In the genomic region with DNA sequence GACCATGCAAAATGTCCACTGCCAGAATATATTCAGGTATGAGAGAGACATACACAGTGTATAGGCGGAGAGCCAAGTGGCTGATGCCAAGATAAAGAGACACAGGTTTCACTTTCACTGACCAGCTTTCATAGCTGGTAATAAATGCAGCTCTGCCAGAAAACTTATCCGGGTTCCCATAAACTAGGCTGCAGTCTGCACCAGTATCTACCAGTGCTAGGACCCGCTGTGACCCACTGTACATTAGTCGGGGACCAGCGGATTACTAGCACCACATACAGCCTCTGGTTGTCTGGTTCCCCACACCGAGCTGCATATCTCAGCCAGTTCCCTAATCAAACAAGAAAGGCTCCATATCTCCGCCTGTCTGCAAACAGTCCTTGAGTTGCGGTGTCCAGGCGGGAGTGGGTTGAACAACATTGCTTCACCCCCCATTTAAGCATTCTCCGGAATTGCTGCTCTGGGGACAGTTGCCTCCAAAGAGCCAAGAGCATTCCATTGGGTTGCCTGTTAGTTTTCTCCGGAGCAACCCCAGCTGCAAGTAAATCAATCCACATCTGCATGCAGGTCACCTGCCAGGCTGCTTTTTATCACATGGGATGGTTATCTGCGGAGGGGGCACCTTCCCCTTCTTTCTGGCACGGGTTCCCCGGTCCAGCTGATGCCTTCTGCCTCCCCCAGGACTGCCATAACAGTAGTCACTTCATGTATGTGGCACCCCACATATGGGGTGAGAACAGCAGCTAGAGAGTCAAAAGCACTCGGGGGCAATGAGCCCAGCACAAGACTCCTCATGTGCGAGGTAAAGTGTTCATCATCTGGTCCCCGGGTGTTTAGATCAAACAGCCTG, we compare ENCODE assay signal across 1 cellular context.
TF ChIP-seq lines count a peak whose summit lies in the region.

No MANE protein-coding gene starts in this region.

TF ChIP-seq in HepG2, 621 proteins besides CTCF, POLR2A, EP300 and RAD21 (continued from another document and continues in another):
- TF ChIP-seq REXO4 (CRISPR knock-in tag; IDR thresholded peaks at IDR 0.05; ENCODE audit: borderline replicate concordance) = no peak
- TF ChIP-seq, protein P1, sequence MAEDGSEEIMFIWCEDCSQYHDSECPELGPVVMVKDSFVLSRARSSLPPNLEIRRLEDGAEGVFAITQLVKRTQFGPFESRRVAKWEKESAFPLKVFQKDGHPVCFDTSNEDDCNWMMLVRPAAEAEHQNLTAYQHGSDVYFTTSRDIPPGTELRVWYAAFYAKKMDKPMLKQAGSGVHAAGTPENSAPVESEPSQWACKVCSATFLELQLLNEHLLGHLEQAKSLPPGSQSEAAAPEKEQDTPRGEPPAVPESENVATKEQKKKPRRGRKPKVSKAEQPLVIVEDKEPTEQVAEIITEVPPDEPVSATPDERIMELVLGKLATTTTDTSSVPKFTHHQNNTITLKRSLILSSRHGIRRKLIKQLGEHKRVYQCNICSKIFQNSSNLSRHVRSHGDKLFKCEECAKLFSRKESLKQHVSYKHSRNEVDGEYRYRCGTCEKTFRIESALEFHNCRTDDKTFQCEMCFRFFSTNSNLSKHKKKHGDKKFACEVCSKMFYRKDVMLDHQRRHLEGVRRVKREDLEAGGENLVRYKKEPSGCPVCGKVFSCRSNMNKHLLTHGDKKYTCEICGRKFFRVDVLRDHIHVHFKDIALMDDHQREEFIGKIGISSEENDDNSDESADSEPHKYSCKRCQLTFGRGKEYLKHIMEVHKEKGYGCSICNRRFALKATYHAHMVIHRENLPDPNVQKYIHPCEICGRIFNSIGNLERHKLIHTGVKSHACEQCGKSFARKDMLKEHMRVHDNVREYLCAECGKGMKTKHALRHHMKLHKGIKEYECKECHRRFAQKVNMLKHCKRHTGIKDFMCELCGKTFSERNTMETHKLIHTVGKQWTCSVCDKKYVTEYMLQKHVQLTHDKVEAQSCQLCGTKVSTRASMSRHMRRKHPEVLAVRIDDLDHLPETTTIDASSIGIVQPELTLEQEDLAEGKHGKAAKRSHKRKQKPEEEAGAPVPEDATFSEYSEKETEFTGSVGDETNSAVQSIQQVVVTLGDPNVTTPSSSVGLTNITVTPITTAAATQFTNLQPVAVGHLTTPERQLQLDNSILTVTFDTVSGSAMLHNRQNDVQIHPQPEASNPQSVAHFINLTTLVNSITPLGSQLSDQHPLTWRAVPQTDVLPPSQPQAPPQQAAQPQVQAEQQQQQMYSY (CRISPR knock-in tag; IDR thresholded peaks at IDR 0.05) = no peak
- TF ChIP-seq, protein P2, sequence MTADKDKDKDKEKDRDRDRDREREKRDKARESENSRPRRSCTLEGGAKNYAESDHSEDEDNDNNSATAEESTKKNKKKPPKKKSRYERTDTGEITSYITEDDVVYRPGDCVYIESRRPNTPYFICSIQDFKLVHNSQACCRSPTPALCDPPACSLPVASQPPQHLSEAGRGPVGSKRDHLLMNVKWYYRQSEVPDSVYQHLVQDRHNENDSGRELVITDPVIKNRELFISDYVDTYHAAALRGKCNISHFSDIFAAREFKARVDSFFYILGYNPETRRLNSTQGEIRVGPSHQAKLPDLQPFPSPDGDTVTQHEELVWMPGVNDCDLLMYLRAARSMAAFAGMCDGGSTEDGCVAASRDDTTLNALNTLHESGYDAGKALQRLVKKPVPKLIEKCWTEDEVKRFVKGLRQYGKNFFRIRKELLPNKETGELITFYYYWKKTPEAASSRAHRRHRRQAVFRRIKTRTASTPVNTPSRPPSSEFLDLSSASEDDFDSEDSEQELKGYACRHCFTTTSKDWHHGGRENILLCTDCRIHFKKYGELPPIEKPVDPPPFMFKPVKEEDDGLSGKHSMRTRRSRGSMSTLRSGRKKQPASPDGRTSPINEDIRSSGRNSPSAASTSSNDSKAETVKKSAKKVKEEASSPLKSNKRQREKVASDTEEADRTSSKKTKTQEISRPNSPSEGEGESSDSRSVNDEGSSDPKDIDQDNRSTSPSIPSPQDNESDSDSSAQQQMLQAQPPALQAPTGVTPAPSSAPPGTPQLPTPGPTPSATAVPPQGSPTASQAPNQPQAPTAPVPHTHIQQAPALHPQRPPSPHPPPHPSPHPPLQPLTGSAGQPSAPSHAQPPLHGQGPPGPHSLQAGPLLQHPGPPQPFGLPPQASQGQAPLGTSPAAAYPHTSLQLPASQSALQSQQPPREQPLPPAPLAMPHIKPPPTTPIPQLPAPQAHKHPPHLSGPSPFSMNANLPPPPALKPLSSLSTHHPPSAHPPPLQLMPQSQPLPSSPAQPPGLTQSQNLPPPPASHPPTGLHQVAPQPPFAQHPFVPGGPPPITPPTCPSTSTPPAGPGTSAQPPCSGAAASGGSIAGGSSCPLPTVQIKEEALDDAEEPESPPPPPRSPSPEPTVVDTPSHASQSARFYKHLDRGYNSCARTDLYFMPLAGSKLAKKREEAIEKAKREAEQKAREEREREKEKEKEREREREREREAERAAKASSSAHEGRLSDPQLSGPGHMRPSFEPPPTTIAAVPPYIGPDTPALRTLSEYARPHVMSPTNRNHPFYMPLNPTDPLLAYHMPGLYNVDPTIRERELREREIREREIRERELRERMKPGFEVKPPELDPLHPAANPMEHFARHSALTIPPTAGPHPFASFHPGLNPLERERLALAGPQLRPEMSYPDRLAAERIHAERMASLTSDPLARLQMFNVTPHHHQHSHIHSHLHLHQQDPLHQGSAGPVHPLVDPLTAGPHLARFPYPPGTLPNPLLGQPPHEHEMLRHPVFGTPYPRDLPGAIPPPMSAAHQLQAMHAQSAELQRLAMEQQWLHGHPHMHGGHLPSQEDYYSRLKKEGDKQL (CRISPR knock-in tag; IDR thresholded peaks at IDR 0.05; ENCODE audit: low read depth) = peak; percentile 90; the same call in 1 of the 2 replicates
- peak; percentile 83; the same call in 1 of the 2 replicates for TF ChIP-seq SMAD3 (CRISPR knock-in tag; IDR thresholded peaks at IDR 0.05)
- peak; percentile 78 for TF ChIP-seq SAP130 (CRISPR knock-in tag; IDR thresholded peaks at IDR 0.05; ENCODE audit: low read depth)
- peak; percentile 31; the same call in 1 of the 2 replicates for TF ChIP-seq ARID2 (CRISPR knock-in tag; IDR thresholded peaks at IDR 0.05; ENCODE audit: borderline replicate concordance)
- TF ChIP-seq SPEN (CRISPR knock-in tag; IDR thresholded peaks at IDR 0.05; ENCODE audit: low read depth) = no peak; the same call in 1 of the 2 replicates
- peak; percentile 90 for TF ChIP-seq NCOA2 (CRISPR knock-in tag; IDR thresholded peaks at IDR 0.05)
- no peak for TF ChIP-seq SMAD9 (CRISPR knock-in tag; IDR thresholded peaks at IDR 0.05)
- TF ChIP-seq HOXA3 (CRISPR knock-in tag; IDR thresholded peaks at IDR 0.05) = peak; percentile 74
- no peak for TF ChIP-seq NFIB (CRISPR knock-in tag; IDR thresholded peaks at IDR 0.05; ENCODE audit: borderline replicate concordance)
- TF ChIP-seq, protein P3, sequence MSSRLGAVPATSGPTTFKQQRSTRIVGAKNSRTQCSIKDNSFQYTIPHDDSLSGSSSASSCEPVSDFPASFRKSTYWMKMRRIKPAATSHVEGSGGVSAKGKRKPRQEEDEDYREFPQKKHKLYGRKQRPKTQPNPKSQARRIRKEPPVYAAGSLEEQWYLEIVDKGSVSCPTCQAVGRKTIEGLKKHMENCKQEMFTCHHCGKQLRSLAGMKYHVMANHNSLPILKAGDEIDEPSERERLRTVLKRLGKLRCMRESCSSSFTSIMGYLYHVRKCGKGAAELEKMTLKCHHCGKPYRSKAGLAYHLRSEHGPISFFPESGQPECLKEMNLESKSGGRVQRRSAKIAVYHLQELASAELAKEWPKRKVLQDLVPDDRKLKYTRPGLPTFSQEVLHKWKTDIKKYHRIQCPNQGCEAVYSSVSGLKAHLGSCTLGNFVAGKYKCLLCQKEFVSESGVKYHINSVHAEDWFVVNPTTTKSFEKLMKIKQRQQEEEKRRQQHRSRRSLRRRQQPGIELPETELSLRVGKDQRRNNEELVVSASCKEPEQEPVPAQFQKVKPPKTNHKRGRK (CRISPR knock-in tag; IDR thresholded peaks at IDR 0.05) = no peak
- TF ChIP-seq NR2F2 (IDR thresholded peaks at IDR 0.05; ENCODE audit: borderline replicate concordance, low read depth) = no peak
- TF ChIP-seq, protein P4, sequence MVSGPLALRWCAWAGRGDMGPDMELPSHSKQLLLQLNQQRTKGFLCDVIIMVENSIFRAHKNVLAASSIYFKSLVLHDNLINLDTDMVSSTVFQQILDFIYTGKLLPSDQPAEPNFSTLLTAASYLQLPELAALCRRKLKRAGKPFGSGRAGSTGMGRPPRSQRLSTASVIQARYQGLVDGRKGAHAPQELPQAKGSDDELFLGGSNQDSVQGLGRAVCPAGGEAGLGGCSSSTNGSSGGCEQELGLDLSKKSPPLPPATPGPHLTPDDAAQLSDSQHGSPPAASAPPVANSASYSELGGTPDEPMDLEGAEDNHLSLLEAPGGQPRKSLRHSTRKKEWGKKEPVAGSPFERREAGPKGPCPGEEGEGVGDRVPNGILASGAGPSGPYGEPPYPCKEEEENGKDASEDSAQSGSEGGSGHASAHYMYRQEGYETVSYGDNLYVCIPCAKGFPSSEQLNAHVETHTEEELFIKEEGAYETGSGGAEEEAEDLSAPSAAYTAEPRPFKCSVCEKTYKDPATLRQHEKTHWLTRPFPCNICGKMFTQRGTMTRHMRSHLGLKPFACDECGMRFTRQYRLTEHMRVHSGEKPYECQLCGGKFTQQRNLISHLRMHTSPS (CRISPR knock-in tag; IDR thresholded peaks at IDR 0.05; ENCODE audit: low read depth) = no peak
- TF ChIP-seq, protein P5, sequence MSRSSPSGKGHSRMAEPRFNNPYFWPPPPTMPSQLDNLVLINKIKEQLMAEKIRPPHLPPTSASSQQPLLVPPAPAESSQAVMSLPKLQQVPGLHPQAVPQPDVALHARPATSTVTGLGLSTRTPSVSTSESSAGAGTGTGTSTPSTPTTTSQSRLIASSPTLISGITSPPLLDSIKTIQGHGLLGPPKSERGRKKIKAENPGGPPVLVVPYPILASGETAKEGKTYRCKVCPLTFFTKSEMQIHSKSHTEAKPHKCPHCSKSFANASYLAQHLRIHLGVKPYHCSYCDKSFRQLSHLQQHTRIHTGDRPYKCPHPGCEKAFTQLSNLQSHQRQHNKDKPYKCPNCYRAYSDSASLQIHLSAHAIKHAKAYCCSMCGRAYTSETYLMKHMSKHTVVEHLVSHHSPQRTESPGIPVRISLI (CRISPR knock-in tag; IDR thresholded peaks at IDR 0.05; ENCODE audit: borderline replicate concordance) = 0 out of 2 replicates have a peak, but pooled peaks have one; percentile 36
- TF ChIP-seq TSC22D2 (CRISPR knock-in tag; IDR thresholded peaks at IDR 0.05; ENCODE audit: borderline replicate concordance) = 0 out of 2 replicates have a peak, but pooled peaks have one; percentile 30
- TF ChIP-seq GZF1 (CRISPR knock-in tag; IDR thresholded peaks at IDR 0.05) = no peak
- TF ChIP-seq ZNF510 (CRISPR knock-in tag; IDR thresholded peaks at IDR 0.05; ENCODE audit: low read depth) = 0 out of 2 replicates have a peak, but pooled peaks have one; percentile 60
- TF ChIP-seq ZNF724P (CRISPR knock-in tag; IDR thresholded peaks at IDR 0.05; ENCODE audit: borderline replicate concordance) = no peak
- TF ChIP-seq ZNF160 (CRISPR knock-in tag; IDR thresholded peaks at IDR 0.05) = no peak
- TF ChIP-seq, protein P6, sequence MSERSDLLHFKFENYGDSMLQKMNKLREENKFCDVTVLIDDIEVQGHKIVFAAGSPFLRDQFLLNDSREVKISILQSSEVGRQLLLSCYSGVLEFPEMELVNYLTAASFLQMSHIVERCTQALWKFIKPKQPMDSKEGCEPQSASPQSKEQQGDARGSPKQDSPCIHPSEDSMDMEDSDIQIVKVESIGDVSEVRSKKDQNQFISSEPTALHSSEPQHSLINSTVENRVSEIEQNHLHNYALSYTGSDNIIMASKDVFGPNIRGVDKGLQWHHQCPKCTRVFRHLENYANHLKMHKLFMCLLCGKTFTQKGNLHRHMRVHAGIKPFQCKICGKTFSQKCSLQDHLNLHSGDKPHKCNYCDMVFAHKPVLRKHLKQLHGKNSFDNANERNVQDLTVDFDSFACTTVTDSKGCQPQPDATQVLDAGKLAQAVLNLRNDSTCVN (CRISPR knock-in tag; IDR thresholded peaks at IDR 0.05; ENCODE audit: borderline replicate concordance) = no peak; the same call in 1 of the 2 replicates
- TF ChIP-seq ZSCAN21 (CRISPR knock-in tag; IDR thresholded peaks at IDR 0.05; ENCODE audit: borderline replicate concordance) = no peak
- TF ChIP-seq, protein P7, sequence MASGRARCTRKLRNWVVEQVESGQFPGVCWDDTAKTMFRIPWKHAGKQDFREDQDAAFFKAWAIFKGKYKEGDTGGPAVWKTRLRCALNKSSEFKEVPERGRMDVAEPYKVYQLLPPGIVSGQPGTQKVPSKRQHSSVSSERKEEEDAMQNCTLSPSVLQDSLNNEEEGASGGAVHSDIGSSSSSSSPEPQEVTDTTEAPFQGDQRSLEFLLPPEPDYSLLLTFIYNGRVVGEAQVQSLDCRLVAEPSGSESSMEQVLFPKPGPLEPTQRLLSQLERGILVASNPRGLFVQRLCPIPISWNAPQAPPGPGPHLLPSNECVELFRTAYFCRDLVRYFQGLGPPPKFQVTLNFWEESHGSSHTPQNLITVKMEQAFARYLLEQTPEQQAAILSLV (CRISPR knock-in tag; IDR thresholded peaks at IDR 0.05; ENCODE audit: borderline replicate concordance) = peak; percentile 38; the same call in 1 of the 2 replicates
- TF ChIP-seq, protein P8, sequence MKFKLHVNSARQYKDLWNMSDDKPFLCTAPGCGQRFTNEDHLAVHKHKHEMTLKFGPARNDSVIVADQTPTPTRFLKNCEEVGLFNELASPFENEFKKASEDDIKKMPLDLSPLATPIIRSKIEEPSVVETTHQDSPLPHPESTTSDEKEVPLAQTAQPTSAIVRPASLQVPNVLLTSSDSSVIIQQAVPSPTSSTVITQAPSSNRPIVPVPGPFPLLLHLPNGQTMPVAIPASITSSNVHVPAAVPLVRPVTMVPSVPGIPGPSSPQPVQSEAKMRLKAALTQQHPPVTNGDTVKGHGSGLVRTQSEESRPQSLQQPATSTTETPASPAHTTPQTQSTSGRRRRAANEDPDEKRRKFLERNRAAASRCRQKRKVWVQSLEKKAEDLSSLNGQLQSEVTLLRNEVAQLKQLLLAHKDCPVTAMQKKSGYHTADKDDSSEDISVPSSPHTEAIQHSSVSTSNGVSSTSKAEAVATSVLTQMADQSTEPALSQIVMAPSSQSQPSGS (CRISPR knock-in tag; IDR thresholded peaks at IDR 0.05) = peak; percentile 77; the same call in 1 of the 2 replicates
- TF ChIP-seq, protein P9, sequence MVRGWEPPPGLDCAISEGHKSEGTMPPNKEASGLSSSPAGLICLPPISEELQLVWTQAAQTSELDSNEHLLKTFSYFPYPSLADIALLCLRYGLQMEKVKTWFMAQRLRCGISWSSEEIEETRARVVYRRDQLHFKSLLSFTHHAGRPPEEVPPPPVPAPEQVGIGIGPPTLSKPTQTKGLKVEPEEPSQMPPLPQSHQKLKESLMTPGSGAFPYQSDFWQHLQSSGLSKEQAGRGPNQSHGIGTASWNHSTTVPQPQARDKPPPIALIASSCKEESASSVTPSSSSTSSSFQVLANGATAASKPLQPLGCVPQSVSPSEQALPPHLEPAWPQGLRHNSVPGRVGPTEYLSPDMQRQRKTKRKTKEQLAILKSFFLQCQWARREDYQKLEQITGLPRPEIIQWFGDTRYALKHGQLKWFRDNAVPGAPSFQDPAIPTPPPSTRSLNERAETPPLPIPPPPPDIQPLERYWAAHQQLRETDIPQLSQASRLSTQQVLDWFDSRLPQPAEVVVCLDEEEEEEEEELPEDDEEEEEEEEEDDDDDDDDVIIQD (CRISPR knock-in tag; IDR thresholded peaks at IDR 0.05; ENCODE audit: low read depth) = peak; percentile 26; the same call in 1 of the 2 replicates
- no peak for TF ChIP-seq NFYB (CRISPR knock-in tag; IDR thresholded peaks at IDR 0.05)
- TF ChIP-seq GATAD1 (CRISPR knock-in tag; IDR thresholded peaks at IDR 0.05) = peak; percentile 35; the same call in 1 of the 2 replicates
- TF ChIP-seq GATA4 (IDR thresholded peaks at IDR 0.05; ENCODE audit: borderline replicate concordance, low read depth) = peak; percentile 84
- TF ChIP-seq FOXA3 (CRISPR knock-in tag; IDR thresholded peaks at IDR 0.05) = peak; percentile 86
- TF ChIP-seq JARID2 (CRISPR knock-in tag; IDR thresholded peaks at IDR 0.05; ENCODE audit: insufficient replicate concordance) = no peak
- TF ChIP-seq CENPX (CRISPR knock-in tag; IDR thresholded peaks at IDR 0.05) = no peak
- TF ChIP-seq MIXL1 (CRISPR knock-in tag; IDR thresholded peaks at IDR 0.05) = peak; percentile 84
- TF ChIP-seq CAMTA2 (CRISPR knock-in tag; IDR thresholded peaks at IDR 0.05; ENCODE audit: borderline replicate concordance) = no peak
